8 cellular contexts compared by ENCODE assay signal in genomic region chr2:5915926-5916325, GRCh38.
DNase-seq lines count a peak whose midpoint lies in the region; ATAC-seq lines count a peak whose summit lies in the region.

No MANE protein-coding gene starts in this region.

- H3K23ac ChIP-seq in mesenchymal stem cell (ENCODE audit: low read length in 2 of 2), result no peak overlapping the region

- peaks cover 13% of the 10 kb centered on the region for H3K9me3 ChIP-seq in mesenchymal stem cell (ENCODE audit: control insufficient read depth, low read length)

- H3K4me1 Mint-ChIP-seq in T-cell, result no peaks in the 10 kb centered on the region

- H3K4ac ChIP-seq in mesenchymal stem cell (ENCODE audit: low read depth in 1 of 2, low read length in 2 of 2), result no peak overlapping the region

- ATAC-seq in T-cell (replicated peaks in 1 of 4), result no peak
- ATAC-seq in HG03571 (IDR thresholded peaks at IDR 0.05; ENCODE audit: unreplicated experiment), result no peak

- H2BK5ac ChIP-seq in mesenchymal stem cell (ENCODE audit: low read depth, low read length, poor library complexity, severe bottlenecking), result no peak overlapping the region

- WGBS in mesenchymal stem cell, result 33% methylated on average over 4 of the region's 4 CpGs

- no peaks in the 10 kb centered on the region for H3K36me3 Mint-ChIP-seq in T-cell

- no peaks in the 10 kb centered on the region for H3K79me1 ChIP-seq in mesenchymal stem cell (replicated peaks; ENCODE audit: low read length, poor library complexity, severe bottlenecking)

- no peak overlapping the region for H3K4me3 Mint-ChIP-seq in T-cell

- DNase-seq in DMS 273 (lab: John Stamatoyannopoulos, UW; ENCODE audit: unreplicated experiment) (peak; percentile 48), DMS 273 treated with DMSO at 0.1 percent for 48 hours (lab: John Stamatoyannopoulos, UW) (no peak), HT-29 (ENCODE audit: low spot score) (peak; percentile 57), SW480 (ENCODE audit: low spot score) (peak; percentile 22), mesenchymal stem cell (peak; percentile 57), T-cell (no peak), mesenteric fat pad (ENCODE audit: low spot score) (no peak)

- peaks cover 5 to 19% (median 16%) of the 10 kb centered on the region in 3 donors for H3K9me3 Mint-ChIP-seq in T-cell

- H3K27ac Mint-ChIP-seq in T-cell, result no peak overlapping the region

- CTCF ChIA-PET in T-cell (lab: Charles Lee), result no interaction called here

- no peak overlapping the region for H2BK15ac ChIP-seq in mesenchymal stem cell (ENCODE audit: low read depth, poor library complexity, severe bottlenecking)

- H3K4me1 ChIP-seq in mesenchymal stem cell (ENCODE audit: control insufficient read depth, insufficient read depth, low read depth, low read length), result peaks cover 9% of the 10 kb centered on the region

- H3K4me2 ChIP-seq in mesenchymal stem cell (ENCODE audit: low read length, poor library complexity, severe bottlenecking), result no peak overlapping the region

- H3K27me3 ChIP-seq in mesenchymal stem cell (ENCODE audit: control insufficient read depth in 1 of 2, insufficient read depth in 1 of 2, low read length in 2 of 2), result no peaks in the 10 kb centered on the region

- H3K36me3 ChIP-seq in mesenchymal stem cell (ENCODE audit: control insufficient read depth in 1 of 2, insufficient read depth in 2 of 2, low read depth in 1 of 2, low read length in 2 of 2), result no peaks in the 10 kb centered on the region

- H3K27me3 Mint-ChIP-seq in T-cell, result no peaks in the 10 kb centered on the region

- H4K91ac ChIP-seq in mesenchymal stem cell (ENCODE audit: low read length), result no peak overlapping the region

- H3K14ac ChIP-seq in mesenchymal stem cell (ENCODE audit: low read length in 2 of 2), result peak overlapping the region in 1 of 2 experiments; percentile 53

- H3K9ac ChIP-seq in mesenchymal stem cell (ENCODE audit: low read length), result no peak overlapping the region

- no peak overlapping the region for H4K8ac ChIP-seq in mesenchymal stem cell (ENCODE audit: low read length)

- H3K4me3 ChIP-seq in mesenchymal stem cell (ENCODE audit: insufficient read depth in 1 of 2, low read depth in 1 of 2, low read length in 2 of 2), result no peak overlapping the region

- peak overlapping the region; percentile 3 to 55 for H3K18ac ChIP-seq in mesenchymal stem cell (ENCODE audit: low read depth in 1 of 2, low read length in 2 of 2)

- no peak overlapping the region for H2AFZ ChIP-seq in mesenchymal stem cell (ENCODE audit: low read depth, low read length)

- no peak overlapping the region for H2AK5ac ChIP-seq in mesenchymal stem cell (ENCODE audit: low read length, severe bottlenecking)

- no peak overlapping the region for H3K27ac ChIP-seq in mesenchymal stem cell (ENCODE audit: low read length, poor library complexity, severe bottlenecking)

- no peak overlapping the region for H2BK120ac ChIP-seq in mesenchymal stem cell (ENCODE audit: low read depth, low read length)

- POLR2A ChIA-PET in T-cell (lab: Charles Lee), result no interaction called here

- H2BK12ac ChIP-seq in mesenchymal stem cell (ENCODE audit: low read length in 2 of 2), result peak overlapping the region; percentile 33 to 34

Comparison
In these comparisons a context has a peak if more than half of its experiments do, and no peak if none do; other contexts are left out.
1. DNase-seq: peak in DMS 273 (single experiment), HT-29 (single experiment), SW480 (single experiment) and mesenchymal stem cell (single experiment); none in DMS 273 treated with DMSO at 0.1 percent for 48 hours (single experiment), T-cell (0 of 34) and mesenteric fat pad (single experiment).